Comparison of ENCODE assay signal across 8 cellular contexts in the genomic region with DNA sequence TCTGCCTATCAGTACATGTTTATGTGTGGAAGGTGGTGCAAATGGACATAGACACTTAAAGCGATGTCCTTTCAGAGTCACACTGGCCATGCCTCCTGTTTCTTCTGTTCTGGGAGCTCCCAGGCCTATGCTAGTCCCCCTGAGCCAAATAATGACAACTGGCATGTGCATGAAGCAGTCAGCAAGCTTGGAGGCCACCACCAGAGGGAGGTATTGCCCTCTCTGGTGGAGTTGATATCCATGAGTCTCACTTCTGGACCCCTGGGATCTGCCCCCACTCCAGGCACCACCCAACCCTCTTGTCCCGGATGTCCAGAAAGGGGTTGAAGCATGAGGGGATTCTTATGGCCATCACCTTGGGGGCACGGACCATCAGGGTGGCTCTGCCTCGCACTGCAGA.
DNase-seq lines count a peak whose midpoint lies in the region; ATAC-seq and TF ChIP-seq lines count a peak whose summit lies in the region.

No MANE protein-coding gene starts in this region.

- no peak overlapping the region for H3K4me2 ChIP-seq in MM.1S (ENCODE audit: low read depth, low read length)

- no peak overlapping the region for H2AFZ ChIP-seq in MM.1S (ENCODE audit: low read length)

- H3K4me1 ChIP-seq in MM.1S (ENCODE audit: low read length) (no peaks in the 10 kb centered on the region), ascending aorta (no peaks in the 10 kb centered on the region)

- DNase-seq in AG08395 (ENCODE audit: low spot score) (peak; percentile 38), GM12865 (ENCODE audit: low read depth) (peak; percentile 64), MM.1S (no peak), ascending aorta (ENCODE audit: low spot score in 2 of 2) (no peak), left kidney (ENCODE audit: low read depth, low spot score) (peak; percentile 22), NCI-H187 treated with DMSO at 0.1 percent for 48 hours (lab: John Stamatoyannopoulos, UW) (no peak)
- no peak for DNase-seq in activated effector memory CD4-positive, alpha-beta T cell treated with Interleukin-2 at 50 U/mL for 16 hours

- H4K20me1 ChIP-seq in MM.1S (ENCODE audit: insufficient read depth, low read length): no peaks in the 10 kb centered on the region

- no peak for ATAC-seq in HG03196 (IDR thresholded peaks at IDR 0.05; ENCODE audit: unreplicated experiment)

- H3F3A ChIP-seq in MM.1S (ENCODE audit: insufficient read depth, low read length): no peaks in the 10 kb centered on the region

- intact Hi-C loops in ascending aorta (cut with DNase I): loop anchor here (5.0 kb wide), 1 partner anchor 194 kb away; no protein-coding TSS in a partner anchor

- no peaks in the 10 kb centered on the region for H3K79me2 ChIP-seq in MM.1S (ENCODE audit: low read length)

- H3K4me3 ChIP-seq in GM12865 (ENCODE audit: low read depth, low read length) (no peak overlapping the region), MM.1S (ENCODE audit: low read length) (no peak overlapping the region), ascending aorta (no peak overlapping the region)

- H3K27ac ChIP-seq in MM.1S (ENCODE audit: low read length) (no peak overlapping the region), ascending aorta (no peak overlapping the region)

- no peaks in the 10 kb centered on the region for H3K36me3 ChIP-seq in MM.1S (replicated peaks; ENCODE audit: insufficient read depth, low read length)
- no peaks in the 10 kb centered on the region for H3K36me3 ChIP-seq in ascending aorta

- no peaks in the 10 kb centered on the region for H3K27me3 ChIP-seq in MM.1S (replicated peaks; ENCODE audit: insufficient read depth, low read length)
- H3K27me3 ChIP-seq in ascending aorta: no peaks in the 10 kb centered on the region

- TF ChIP-seq CTCF in GM12865 (IDR thresholded peaks at IDR 0.05; ENCODE audit: insufficient read depth, low read depth, low read length, missing control alignments) (peak; percentile 80), MM.1S (IDR thresholded peaks at IDR 0.05; ENCODE audit: low read length) (peak; percentile 30), ascending aorta (IDR thresholded peaks at IDR 0.05) (peak; percentile 12 to 55 (median 23))

- H3K9me3 ChIP-seq in MM.1S (replicated peaks; ENCODE audit: insufficient read depth, low read length): no peaks in the 10 kb centered on the region
- H3K9me3 ChIP-seq in ascending aorta: no peaks in the 10 kb centered on the region

- H3K9me2 ChIP-seq in MM.1S (replicated peaks; ENCODE audit: insufficient read depth, low read length): no peaks in the 10 kb centered on the region

- no peak overlapping the region for H3K9ac ChIP-seq in MM.1S (ENCODE audit: low read length)

Comparison
In these comparisons a context has a peak if more than half of its experiments do, and no peak if none do; other contexts are left out.
1. DNase-seq: peak in AG08395 (single experiment), GM12865 (single experiment) and left kidney (single experiment); none in MM.1S (single experiment), ascending aorta (0 of 2), activated effector memory CD4-positive, alpha-beta T cell treated with Interleukin-2 at 50 U/mL for 16 hours (single experiment) and NCI-H187 treated with DMSO at 0.1 percent for 48 hours (single experiment).
2. CTCF ChIP-seq: peak in every context shown above with its lines; median percentile 80 in GM12865; 30 in MM.1S; 23 in ascending aorta.